ENCODE assay signal across 1 cellular context in the genomic region with DNA sequence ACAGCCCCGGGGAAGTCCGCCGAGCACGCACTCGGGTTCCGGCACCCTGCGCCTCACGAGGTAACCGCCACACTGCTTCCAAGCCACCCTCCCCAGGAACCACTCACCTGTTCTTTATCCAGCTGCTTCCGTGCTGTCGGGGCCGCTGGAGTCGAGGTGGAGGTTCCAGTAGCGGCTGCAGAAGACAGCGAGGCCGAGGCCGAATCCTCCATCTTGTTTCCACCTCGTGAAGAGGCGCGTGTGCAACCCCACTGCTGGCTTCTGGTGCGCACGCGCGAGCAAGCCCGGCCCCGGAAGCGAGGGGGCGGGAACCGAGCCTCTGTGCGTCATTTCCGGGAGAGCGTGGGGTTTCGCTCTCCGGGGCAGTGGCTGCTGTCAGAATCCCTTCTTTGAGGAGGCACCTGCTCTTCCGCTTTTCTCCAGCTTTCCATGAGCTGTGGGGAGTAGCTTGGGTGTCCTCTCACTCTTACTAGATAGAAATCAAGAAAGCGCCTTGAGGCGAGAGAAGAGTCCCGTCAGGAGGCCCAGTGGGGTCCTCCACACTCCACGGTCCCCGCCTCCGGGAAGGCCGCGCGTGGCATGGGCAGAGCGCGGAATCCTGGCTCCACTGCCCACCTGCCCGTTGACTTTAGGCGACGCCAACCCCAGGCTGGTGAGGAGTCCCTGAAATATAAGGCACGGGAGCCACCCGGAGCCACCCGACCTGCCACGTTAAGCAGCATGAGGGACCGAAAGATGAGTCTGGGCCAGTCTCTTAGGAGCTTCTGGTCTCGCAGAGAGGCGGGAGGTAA.
TF ChIP-seq lines count a peak whose summit lies in the region.

Gene RSL1D1 (minus strand): TSS at position 242 of the 791 bp plus-strand sequence. CDS start 30 bp downstream, at position 212.

TF ChIP-seq in HEK293, 187 proteins besides CTCF, POLR2A, EP300 and RAD21 (continued from another document):
- peak; percentile 86; the same call in 1 of the 2 replicates for TF ChIP-seq ZNF2 (tag by site-specific recombination; IDR thresholded peaks at IDR 0.05)
- TF ChIP-seq ZNF501 (tag by site-specific recombination; IDR thresholded peaks at IDR 0.05) = no peak; the same call in 1 of the 2 replicates
- TF ChIP-seq PRDM10 (tag by site-specific recombination; IDR thresholded peaks at IDR 0.05) = peak; percentile 40; the same call in 1 of the 2 replicates
- TF ChIP-seq, protein P1, sequence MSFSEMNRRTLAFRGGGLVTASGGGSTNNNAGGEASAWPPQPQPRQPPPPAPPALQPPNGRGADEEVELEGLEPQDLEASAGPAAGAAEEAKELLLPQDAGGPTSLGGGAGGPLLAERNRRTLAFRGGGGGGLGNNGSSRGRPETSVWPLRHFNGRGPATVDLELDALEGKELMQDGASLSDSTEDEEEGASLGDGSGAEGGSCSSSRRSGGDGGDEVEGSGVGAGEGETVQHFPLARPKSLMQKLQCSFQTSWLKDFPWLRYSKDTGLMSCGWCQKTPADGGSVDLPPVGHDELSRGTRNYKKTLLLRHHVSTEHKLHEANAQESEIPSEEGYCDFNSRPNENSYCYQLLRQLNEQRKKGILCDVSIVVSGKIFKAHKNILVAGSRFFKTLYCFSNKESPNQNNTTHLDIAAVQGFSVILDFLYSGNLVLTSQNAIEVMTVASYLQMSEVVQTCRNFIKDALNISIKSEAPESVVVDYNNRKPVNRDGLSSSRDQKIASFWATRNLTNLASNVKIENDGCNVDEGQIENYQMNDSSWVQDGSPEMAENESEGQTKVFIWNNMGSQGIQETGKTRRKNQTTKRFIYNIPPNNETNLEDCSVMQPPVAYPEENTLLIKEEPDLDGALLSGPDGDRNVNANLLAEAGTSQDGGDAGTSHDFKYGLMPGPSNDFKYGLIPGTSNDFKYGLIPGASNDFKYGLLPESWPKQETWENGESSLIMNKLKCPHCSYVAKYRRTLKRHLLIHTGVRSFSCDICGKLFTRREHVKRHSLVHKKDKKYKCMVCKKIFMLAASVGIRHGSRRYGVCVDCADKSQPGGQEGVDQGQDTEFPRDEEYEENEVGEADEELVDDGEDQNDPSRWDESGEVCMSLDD (tag by site-specific recombination; IDR thresholded peaks at IDR 0.05) = no peak
- TF ChIP-seq ZNF324 (tag by site-specific recombination; IDR thresholded peaks at IDR 0.05) = no peak
- no peak for TF ChIP-seq ZNF791 (tag by site-specific recombination; IDR thresholded peaks at IDR 0.05)
- no peak for TF ChIP-seq ZNF521 (tag by site-specific recombination; IDR thresholded peaks at IDR 0.05)
- TF ChIP-seq RBAK (tag by site-specific recombination; IDR thresholded peaks at IDR 0.05) = no peak
- TF ChIP-seq ZXDB (tag by site-specific recombination; IDR thresholded peaks at IDR 0.05) = peak; percentile 83
- TF ChIP-seq MYNN (tag by site-specific recombination; IDR thresholded peaks at IDR 0.05; ENCODE audit: borderline replicate concordance) = no peak
- no peak for TF ChIP-seq ZBTB17 (tag by site-specific recombination; IDR thresholded peaks at IDR 0.05)
- TF ChIP-seq, protein P2, sequence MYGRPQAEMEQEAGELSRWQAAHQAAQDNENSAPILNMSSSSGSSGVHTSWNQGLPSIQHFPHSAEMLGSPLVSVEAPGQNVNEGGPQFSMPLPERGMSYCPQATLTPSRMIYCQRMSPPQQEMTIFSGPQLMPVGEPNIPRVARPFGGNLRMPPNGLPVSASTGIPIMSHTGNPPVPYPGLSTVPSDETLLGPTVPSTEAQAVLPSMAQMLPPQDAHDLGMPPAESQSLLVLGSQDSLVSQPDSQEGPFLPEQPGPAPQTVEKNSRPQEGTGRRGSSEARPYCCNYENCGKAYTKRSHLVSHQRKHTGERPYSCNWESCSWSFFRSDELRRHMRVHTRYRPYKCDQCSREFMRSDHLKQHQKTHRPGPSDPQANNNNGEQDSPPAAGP (tag by site-specific recombination; IDR thresholded peaks at IDR 0.05) = peak; percentile 66; the same call in 1 of the 2 replicates
